ENCODE assay signal across 8 cellular contexts in the genomic region with DNA sequence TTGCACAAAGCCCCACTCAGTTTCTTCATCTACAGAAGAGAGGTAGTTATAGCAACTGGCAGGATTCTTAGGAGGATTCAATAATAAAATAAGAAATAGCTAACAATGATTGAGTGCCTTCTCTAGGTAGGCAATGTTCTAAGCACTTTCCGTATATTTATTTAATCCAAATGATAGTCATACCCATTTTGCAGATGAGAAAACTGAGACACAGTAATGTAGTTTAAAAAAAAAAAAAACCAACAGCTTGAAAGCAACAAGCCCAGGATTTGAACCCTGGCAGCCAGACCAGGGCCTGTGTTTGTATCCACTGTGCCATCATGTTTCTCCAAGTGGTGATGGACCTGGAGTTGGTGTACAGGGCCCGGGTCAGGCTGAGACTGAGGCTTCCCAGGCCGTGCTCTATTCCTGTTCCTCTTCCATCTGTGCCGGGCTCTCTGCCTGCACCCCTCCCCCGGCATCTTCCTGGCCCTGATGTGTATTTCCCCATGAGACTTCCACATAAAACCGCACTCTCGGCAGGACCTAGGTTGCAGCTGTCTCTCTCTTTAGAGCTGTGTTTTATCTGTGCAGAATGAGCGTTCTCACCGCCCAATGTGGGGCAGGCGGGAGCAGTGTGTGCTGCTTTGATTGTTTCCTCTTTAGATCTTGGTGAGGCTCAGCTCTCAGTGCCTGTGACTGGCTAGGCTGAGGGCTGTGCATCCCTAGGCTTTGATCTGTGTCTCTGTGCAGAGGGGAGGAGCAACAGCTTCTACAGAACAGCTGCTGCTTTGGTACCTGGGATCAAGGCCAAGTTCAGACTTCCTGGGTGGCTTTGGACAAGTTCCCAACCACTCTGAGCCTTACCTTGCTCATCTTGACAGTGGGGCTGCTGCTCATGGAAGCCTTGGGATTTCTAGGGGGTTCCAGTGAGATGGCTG. TPM values are rescaled to one million over a fixed set of nuclear protein-coding genes. Genes with fewer than 3 reads are reported as not detected.
DNase-seq lines count a peak whose midpoint lies in the region; ATAC-seq and TF ChIP-seq lines count a peak whose summit lies in the region.

No MANE protein-coding gene starts in this region.

- no peaks in the 10 kb centered on the region for H3K79me2 ChIP-seq in DND-41 (ENCODE audit: insufficient read depth, low read length)

- DNase-seq in DND-41 = peak; percentile 96
- DNase-seq in activated CD4-positive, alpha-beta T cell treated with anti-CD3 and anti-CD28 coated beads for 48 hours = peak; percentile 35
- peak; percentile 73 for DNase-seq in Right ventricle myocardium superior
- no peak for DNase-seq in colonic mucosa
- DNase-seq in 8988T = no peak
- DNase-seq in NCI-H1694 (lab: John Stamatoyannopoulos, UW) = no peak

- H3K27me3 ChIP-seq in DND-41 (ENCODE audit: insufficient read depth, low read length, poor library complexity) = peaks cover 4% of the 10 kb centered on the region
- H3K27me3 ChIP-seq in colonic mucosa = no peaks in the 10 kb centered on the region

- H3K4me3 ChIP-seq in DND-41 (ENCODE audit: low read depth in 1 of 2, low read length in 2 of 2) (no peak overlapping the region), colonic mucosa (no peak overlapping the region)

- H3K36me3 ChIP-seq in DND-41 (ENCODE audit: insufficient read depth, low read length) (no peaks in the 10 kb centered on the region), colonic mucosa (no peaks in the 10 kb centered on the region)

- no peak overlapping the region for H3K27ac ChIP-seq in DND-41 (ENCODE audit: low read length)
- H3K27ac ChIP-seq in colonic mucosa = no peak overlapping the region

- H2AFZ ChIP-seq in DND-41 (ENCODE audit: low read depth, low read length) = no peak overlapping the region

- peaks cover 28% of the 10 kb centered on the region for H3K4me1 ChIP-seq in DND-41 (ENCODE audit: insufficient read depth, low read length)
- H3K4me1 ChIP-seq in colonic mucosa = no peaks in the 10 kb centered on the region

- intact Hi-C loops in Right ventricle myocardium superior (cut with DNase I) (no loop called here), colonic mucosa (cut with DNase I) (no loop called here)

- peak; percentile 99 for ATAC-seq in DND-41 (ENCODE audit: insufficient read depth, low read depth)
- ATAC-seq in HG03378 (IDR thresholded peaks at IDR 0.05; ENCODE audit: unreplicated experiment) = peak; percentile 54
- peak; percentile 73 for ATAC-seq in Right ventricle myocardium superior (ENCODE audit: poor library complexity)
- ATAC-seq in GM18858 (IDR thresholded peaks at IDR 0.05; ENCODE audit: unreplicated experiment) = no peak

- no peak overlapping the region for H3K4me2 ChIP-seq in DND-41 (ENCODE audit: insufficient read depth, low read length)

- TF ChIP-seq CTCF in DND-41 (IDR thresholded peaks at IDR 0.05; ENCODE audit: borderline replicate concordance, extremely low read depth, low read length, poor library complexity, severe bottlenecking) (peak; percentile 34), colonic mucosa (IDR thresholded peaks at IDR 0.05) (no peak)

- H3K9ac ChIP-seq in DND-41 (ENCODE audit: low read depth, low read length) (no peak overlapping the region), colonic mucosa (ENCODE audit: low read depth in 2 of 2, low read length in 2 of 2) (no peak overlapping the region)

- peaks cover 46% of the 10 kb centered on the region for H4K20me1 ChIP-seq in DND-41 (ENCODE audit: insufficient read depth, low read length)

- H3K9me3 ChIP-seq in DND-41 (ENCODE audit: insufficient read depth, low read length, severe bottlenecking) (no peaks in the 10 kb centered on the region), colonic mucosa (no peaks in the 10 kb centered on the region)

RNA-seq across cellular contexts. Expression of gene TOX2, which starts 49.5 kb away (rescaled TPM):
- total RNA-seq in Right ventricle myocardium superior (0.46 TPM), colonic mucosa (1 to 10 TPM; 4.0 to 6.1 TPM)

Comparison
In these comparisons a context has a peak if more than half of its experiments do, and no peak if none do; other contexts are left out.
1. DNase-seq: peak in DND-41 (single experiment), activated CD4-positive, alpha-beta T cell treated with anti-CD3 and anti-CD28 coated beads for 48 hours (single experiment) and Right ventricle myocardium superior (single experiment); none in colonic mucosa (single experiment), 8988T (single experiment) and NCI-H1694 (single experiment).